26 cellular contexts compared by ENCODE assay signal in genomic region chr12:113678222-113678621, GRCh38.
A peak's percentile ranks its signal among the peaks of the same experiment; 100 is the strongest.
DNase-seq lines count a peak whose midpoint lies in the region; ATAC-seq, FAIRE-seq and TF ChIP-seq lines count a peak whose summit lies in the region.
"Had no signal": no experiment of that assay in that cellular context is flagged by ENCODE, and none has a peak within 500 bp of the region (broad histone marks: within the 10 kb centered on the region; RNA-seq: fewer than 3 reads in every experiment).

No MANE protein-coding gene starts in this region.

- TF ChIP-seq EP300 in A549 (IDR thresholded peaks at IDR 0.05) = no peak

- H3F3A ChIP-seq in GM23248 (ENCODE audit: insufficient read depth) = no peaks in the 10 kb centered on the region

- peaks cover 26% of the 10 kb centered on the region for H3K27me3 Mint-ChIP-seq in stimulated activated memory B cell treated with anti-CD40 and anti-IgM and Interleukin-4, amounts not matched to agents 10 μg/mL and 1 μg/mL and 100 μg/mL, for 72 hours

- H3K27ac ChIP-seq in A549 (no peak overlapping the region), GM23248 (no peak overlapping the region), Panc1 (ENCODE audit: low read length) (no peak overlapping the region), aorta (ENCODE audit: low read depth in 1 of 2, low read length in 2 of 2) (no peak overlapping the region)
- H3K27ac ChIP-seq: SK-N-MC had no signal

- POLR2A ChIA-PET in A549 (lab: Yijun Ruan, JAX) = no interaction called here
- POLR2A ChIA-PET in Panc1 (lab: Charles Lee) = no interaction called here

- intact Hi-C loops in Panc1 (cut with micrococcal nuclease; ENCODE audit: unreplicated experiment) (no loop called here), aorta (cut with DNase I) (no loop called here)

- H4K20me1 ChIP-seq in GM23248 (ENCODE audit: insufficient read depth) = no peaks in the 10 kb centered on the region

- H3K27ac Mint-ChIP-seq in stimulated activated memory B cell treated with anti-CD40 and anti-IgM and Interleukin-4, amounts not matched to agents 10 μg/mL and 1 μg/mL and 100 μg/mL, for 72 hours = no peak overlapping the region

- no peaks in the 10 kb centered on the region for H3K9me2 ChIP-seq in GM23248 (ENCODE audit: insufficient read depth)

- H3K4me2 ChIP-seq in A549 (no peak overlapping the region), GM23248 (ENCODE audit: unreplicated experiment) (no peak overlapping the region)

- no TSS peak for BruUV-seq in Panc1 (replicated peaks; lab: Mats Ljungman, UMichigan)

- in situ Hi-C loops in GM23248 (cut with MboI) (no loop called here), Panc1 (cut with HindIII; ENCODE audit: low pct_unique_long_range_greater_than_20kb, low sequenced_read_pairs) (no loop called here)

- H3K4me3 ChIP-seq in A549 (no peak overlapping the region), GM23248 (no peak overlapping the region), Panc1 (ENCODE audit: low read depth in 2 of 2, low read length in 2 of 2) (no peak overlapping the region), epithelial cell of esophagus (ENCODE audit: low read length) (no peak overlapping the region), aorta (ENCODE audit: low read length in 2 of 2) (no peak overlapping the region)
- H3K4me3 ChIP-seq: SK-N-MC had no signal

- H3K27me3 ChIP-seq in GM23248 (replicated peaks; ENCODE audit: insufficient read depth) (peaks cover 35% of the 10 kb centered on the region), Panc1 (ENCODE audit: control insufficient read depth, insufficient read depth, low read length) (peaks cover 10% of the 10 kb centered on the region), aorta (ENCODE audit: control insufficient read depth in 1 of 2, insufficient read depth in 2 of 2, low read length in 1 of 2) (no peaks in the 10 kb centered on the region)

- H3K79me2 ChIP-seq in GM23248 (ENCODE audit: insufficient read depth) = no peaks in the 10 kb centered on the region

- H3K4me1 ChIP-seq in A549 (no peaks in the 10 kb centered on the region), GM23248 (ENCODE audit: insufficient read depth) (no peaks in the 10 kb centered on the region), Panc1 (ENCODE audit: control insufficient read depth, insufficient read depth, low read length) (no peaks in the 10 kb centered on the region), aorta (ENCODE audit: control insufficient read depth in 1 of 2, insufficient read depth in 2 of 2, low read length in 2 of 2) (no peaks in the 10 kb centered on the region)

- TF ChIP-seq POLR2A in A549 (IDR thresholded peaks at IDR 0.05; ENCODE audit: low read length) = no peak

- ATAC-seq in A549 (peak; percentile 66 to 73; a peak in 5 of 6 replicates), Panc1 (0 out of 2 replicates have a peak, but pooled peaks have one; percentile 30), aorta (ENCODE audit: low FRiP score) (no peak)
- no peak for ATAC-seq in stimulated activated memory B cell treated with anti-CD40 and anti-IgM and Interleukin-4, amounts not matched to agents 10 μg/mL and 1 μg/mL and 100 μg/mL, for 72 hours

- H3K9me3 Mint-ChIP-seq in stimulated activated memory B cell treated with anti-CD40 and anti-IgM and Interleukin-4, amounts not matched to agents 10 μg/mL and 1 μg/mL and 100 μg/mL, for 72 hours = peaks cover 9% of the 10 kb centered on the region

- no peak overlapping the region for H3K4me3 Mint-ChIP-seq in stimulated activated memory B cell treated with anti-CD40 and anti-IgM and Interleukin-4, amounts not matched to agents 10 μg/mL and 1 μg/mL and 100 μg/mL, for 72 hours

- WGBS in A549 (ENCODE audit: missing lambda C conversion rate) = 28% methylated on average over 5 of the region's 5 CpGs
- 28 to 32% methylated on average over 5 of the region's 5 CpGs for WGBS in GM23248 (ENCODE audit: low coverage in 1 of 2, low lambda C conversion rate in 2 of 2, missing lambda C conversion rate in 2 of 2), 2 experiments
- 65 to 67% methylated on average over 5 of the region's 5 CpGs for WGBS in aorta, 2 donors

- H3K36me3 Mint-ChIP-seq in stimulated activated memory B cell treated with anti-CD40 and anti-IgM and Interleukin-4, amounts not matched to agents 10 μg/mL and 1 μg/mL and 100 μg/mL, for 72 hours = no peaks in the 10 kb centered on the region

- TF ChIP-seq CTCF in A549 (IDR thresholded peaks at IDR 0.05) (no peak), Panc1 (IDR thresholded peaks at IDR 0.05) (no peak), epithelial cell of esophagus (IDR thresholded peaks at IDR 0.05; ENCODE audit: insufficient read depth, low read depth, low read length, missing control alignments) (no peak)

- DNase-seq in A549 (ENCODE audit: low read depth in 1 of 2, low spot score in 1 of 2) (peak; percentile 17 to 27), GM23248 (peak; percentile 18), Panc1 (ENCODE audit: low read depth, low spot score) (no peak), epithelial cell of esophagus (ENCODE audit: low read depth) (peak; percentile 13), aorta (no peak), NCI-H2196 treated with DMSO at 0.1 percent for 48 hours (lab: John Stamatoyannopoulos, UW; ENCODE audit: unreplicated experiment) (no peak)
- DNase-seq in activated effector memory CD4-positive, alpha-beta T cell treated with anti-CD3 and anti-CD28 coated beads, Interleukin-2, amount 50 U/mL, for 16 hours = no peak
- DNase-seq: 8988T, Calu3, DMS153, DND-41, GF-D8, H7, Karpas-422, MV-4-11, NCI-H1105, NCI-H1436 treated with DMSO at 0.1 percent for 48 hours, NCI-H187 treated with DMSO at 0.1 percent for 48 hours, NCI-H2171 treated with DMSO at 0.1 percent for 48 hours, NCI-H446, NCI-H526, NCI-H82, SIG-M5 had no signal

- H3K9ac ChIP-seq in GM23248 = no peak overlapping the region

- no peaks in the 10 kb centered on the region for H3K4me1 Mint-ChIP-seq in stimulated activated memory B cell treated with anti-CD40 and anti-IgM and Interleukin-4, amounts not matched to agents 10 μg/mL and 1 μg/mL and 100 μg/mL, for 72 hours

- CTCF ChIA-PET in A549 (lab: Yijun Ruan, JAX) (interaction anchor here (0.5 to 1.2 kb wide), 3 partner anchors 26 to 215 kb away, joined by 3 read pairs; no protein-coding TSS in a partner anchor), Panc1 (lab: Charles Lee) (no interaction called here)

- no peak for FAIRE-seq in A549 (lab: Jason Lieb, UNC)
- FAIRE-seq: GM12891 had no signal

- H3K36me3 ChIP-seq in GM23248 (ENCODE audit: low read depth) (no peaks in the 10 kb centered on the region), Panc1 (ENCODE audit: control insufficient read depth, insufficient read depth, low read length) (no peaks in the 10 kb centered on the region), aorta (ENCODE audit: control insufficient read depth in 1 of 2, insufficient read depth in 2 of 2, low read length in 1 of 2) (no peaks in the 10 kb centered on the region)

- H3K9me3 ChIP-seq in A549 = no peaks in the 10 kb centered on the region
- H3K9me3 ChIP-seq in GM23248 (ENCODE audit: low read depth) = no peaks in the 10 kb centered on the region
- H3K9me3 ChIP-seq in Panc1 (ENCODE audit: control insufficient read depth, insufficient read depth, low read depth, low read length) = no peaks in the 10 kb centered on the region
- peaks cover 1% of the 10 kb centered on the region for H3K9me3 ChIP-seq in aorta (ENCODE audit: control insufficient read depth, low read length)

- no peak for TF ChIP-seq RAD21 in A549 (conservative IDR thresholded peaks at IDR 0.05 in 1 of 2, IDR thresholded peaks at IDR 0.05 in 1 of 2)

- H2AFZ ChIP-seq in GM23248 = no peak overlapping the region

TF ChIP-seq in A549, 52 proteins besides CTCF, POLR2A, EP300 and RAD21:
- TF ChIP-seq FOSL2 (IDR thresholded peaks at IDR 0.05) (no peak), FOSL2 (CRISPR knock-in tag; IDR thresholded peaks at IDR 0.05) (0 out of 2 replicates have a peak, but pooled peaks have one; percentile 22), POLR2AphosphoS2 (conservative IDR thresholded peaks at IDR 0.05; ENCODE audit: low read length) (no peak)

Comparison
In these comparisons a context has a peak if more than half of its experiments do, and no peak if none do; other contexts are left out.
1. ATAC-seq: peak in A549 (2 of 2) and Panc1 (single experiment); none in aorta (single experiment) and stimulated activated memory B cell treated with anti-CD40 and anti-IgM and Interleukin-4, amounts not matched to agents 10 μg/mL and 1 μg/mL and 100 μg/mL, for 72 hours (single experiment).
2. DNase-seq: peak in A549 (2 of 2), GM23248 (single experiment) and epithelial cell of esophagus (single experiment); none in Panc1 (single experiment), aorta (0 of 2), NCI-H2196 treated with DMSO at 0.1 percent for 48 hours (single experiment) and activated effector memory CD4-positive, alpha-beta T cell treated with anti-CD3 and anti-CD28 coated beads, Interleukin-2, amount 50 U/mL, for 16 hours (single experiment).